Comparison of ENCODE assay signal across 9 cellular contexts in genomic region chr1:63317007-63317813, GRCh38. TPM values are rescaled to one million over a fixed set of nuclear protein-coding genes. Genes with fewer than 3 reads are reported as not detected.
A peak's percentile ranks its signal among the peaks of the same experiment; 100 is the strongest.
DNase-seq lines count a peak whose midpoint lies in the region; ATAC-seq and TF ChIP-seq lines count a peak whose summit lies in the region.
"Had no signal": no experiment of that assay in that cellular context is flagged by ENCODE, and none has a peak within 500 bp of the region (broad histone marks: within the 10 kb centered on the region; RNA-seq: fewer than 3 reads in every experiment).

No MANE protein-coding gene starts in this region.

- peaks cover 26% of the 10 kb centered on the region for H3K27me3 ChIP-seq in H7 (ENCODE audit: control insufficient read depth, insufficient read depth, low read length)
- H3K27me3 ChIP-seq in RWPE2 (ENCODE audit: insufficient read depth, poor library complexity, severe bottlenecking) = peaks cover 52% of the 10 kb centered on the region
- H3K27me3 ChIP-seq in body of pancreas = peaks cover 7 to 58% of the 10 kb centered on the region in 2 donors

- intact Hi-C loops in body of pancreas (cut with DNase I) = no loop called here

- WGBS in body of pancreas, 2 donors = 1% methylated on average over 17 to 78 of the region's 78 CpGs

- ATAC-seq in RWPE2 (ENCODE audit: low read depth) (peak; percentile 89), body of pancreas (peak; percentile 81)

- DNase-seq in GDM1 (lab: John Stamatoyannopoulos, UW) (peak; percentile 63), H7 (peak; percentile 96), LNCaP clone FGC (ENCODE audit: low read depth) (peak; percentile 59), RWPE2 (ENCODE audit: low spot score) (no peak), body of pancreas (peak; percentile 75 to 81 (median 78)), iPS-NIHi7 (ENCODE audit: extremely low spot score) (peak; percentile 86), Ammon's horn (ENCODE audit: low spot score) (no peak)
- peak; percentile 59 for DNase-seq in stimulated activated CD4-positive, alpha-beta T cell treated with anti-CD3 and anti-CD28 coated beads, Interleukin-12 subunit alpha, Interleukin-12 subunit beta, amount 100 ng/mL, for 4 hours

- peak; percentile 85 for TF ChIP-seq CTCF in LNCaP clone FGC (IDR thresholded peaks at IDR 0.05; ENCODE audit: control insufficient read depth, extremely low read depth, insufficient read depth)
- peak; percentile 81 for TF ChIP-seq CTCF in RWPE2 (IDR thresholded peaks at IDR 0.05; ENCODE audit: poor library complexity, severe bottlenecking)
- peak; percentile 50 to 67 (median 57) for TF ChIP-seq CTCF in body of pancreas (IDR thresholded peaks at IDR 0.05)

- no peaks in the 10 kb centered on the region for H3K9me3 ChIP-seq in RWPE2 (ENCODE audit: severe bottlenecking)
- H3K9me3 ChIP-seq in body of pancreas = no peaks in the 10 kb centered on the region

- H3K27ac ChIP-seq in RWPE2 (ENCODE audit: poor library complexity, severe bottlenecking) (no peak overlapping the region), body of pancreas (no peak overlapping the region)

- TF ChIP-seq POLR2A in body of pancreas (IDR thresholded peaks at IDR 0.05) = no peak

- peak overlapping the region; percentile 49 for H3K4me3 ChIP-seq in H7 (ENCODE audit: insufficient read depth, low read depth, low read length)
- H3K4me3 ChIP-seq in LNCaP clone FGC (ENCODE audit: low read depth, low read length) = peak overlapping the region; percentile 47
- peak overlapping the region; percentile 43 for H3K4me3 ChIP-seq in RWPE2 (ENCODE audit: severe bottlenecking)
- peak overlapping the region; percentile 23 to 32 for H3K4me3 ChIP-seq in body of pancreas

- no peaks in the 10 kb centered on the region for H3K36me3 ChIP-seq in H7 (replicated peaks; ENCODE audit: control insufficient read depth, insufficient read depth, low read length)
- H3K36me3 ChIP-seq in RWPE2 (ENCODE audit: low read depth) = no peaks in the 10 kb centered on the region
- no peaks in the 10 kb centered on the region for H3K36me3 ChIP-seq in body of pancreas (replicated peaks in 1 of 2; ENCODE audit: insufficient read depth in 1 of 2, low read depth in 2 of 2)

- H3K4me1 ChIP-seq in RWPE2 (ENCODE audit: insufficient read depth, poor library complexity, severe bottlenecking) = no peaks in the 10 kb centered on the region
- peaks cover 36% of the 10 kb centered on the region for H3K4me1 ChIP-seq in body of pancreas

RNA-seq across cellular contexts. Expression of gene FOXD3, which starts 5.2 kb away (rescaled TPM):
- 41.1 and 41.2 TPM in 2 replicates for total RNA-seq in H7 (2014; rRNA removed; shearing (Covaris generic))
- total RNA-seq in body of pancreas = under 1 TPM in 1 of 2 donors, not detected in 1; 0.26 TPM
- total RNA-seq: dermis microvascular lymphatic vessel endothelial cell had no signal

RNA-seq across cellular contexts. Expression of gene ALG6, which starts 50.2 kb away (rescaled TPM):
- total RNA-seq in H7 (2014; rRNA removed; shearing (Covaris generic)) = 22.7 and 24.1 TPM in 2 replicates
- 10 to 100 TPM in 1 of 2 donors, 1 to 10 TPM in 1; 2.3 to 15.6 TPM for total RNA-seq in body of pancreas

Comparison
In these comparisons a context has a peak if more than half of its experiments do, and no peak if none do; other contexts are left out.
1. DNase-seq: peak in GDM1 (single experiment), H7 (single experiment), LNCaP clone FGC (single experiment), body of pancreas (4 of 4), iPS-NIHi7 (single experiment) and stimulated activated CD4-positive, alpha-beta T cell treated with anti-CD3 and anti-CD28 coated beads, Interleukin-12 subunit alpha, Interleukin-12 subunit beta, amount 100 ng/mL, for 4 hours (single experiment); none in RWPE2 (single experiment) and Ammon's horn (single experiment).
2. RNA of gene FOXD3, which starts 5.2 kb away (total RNA-seq): 41.1 to 41.2 TPM in H7; 0.26 TPM in body of pancreas; every median in the first group is over 10 times any median in the second.
3. Peak in every context shown above with its lines, with median percentiles within 50 percentile points of each other: H3K4me3 ChIP-seq and CTCF ChIP-seq.